ENCODE assay signal across 9 cellular contexts in genomic region chr16:69937465-69937951, GRCh38. TPM values are rescaled to one million over a fixed set of nuclear protein-coding genes. Genes with fewer than 3 reads are reported as not detected.
DNase-seq lines count a peak whose midpoint lies in the region; ATAC-seq and TF ChIP-seq lines count a peak whose summit lies in the region.
"Had no signal": no experiment of that assay in that cellular context is flagged by ENCODE, and none has a peak within 500 bp of the region (broad histone marks: within the 10 kb centered on the region; RNA-seq: fewer than 3 reads in every experiment).

No MANE protein-coding gene starts in this region.

- TF ChIP-seq EP300 in gastroesophageal sphincter (IDR thresholded peaks at IDR 0.05), result no peak

- POLR2A ChIA-PET in PC-3 (lab: Charles Lee; ENCODE audit: unreplicated experiment), result no interaction called here

- WGBS in gastroesophageal sphincter (ENCODE audit: low coverage in 1 of 2), 2 donors, result 75 to 98% methylated on average over 6 to 13 of the region's 16 CpGs

- no peaks in the 10 kb centered on the region for H3K9me2 ChIP-seq in PC-3 (replicated peaks; ENCODE audit: low read length)

- no peak for TF ChIP-seq POLR2A in gastroesophageal sphincter (IDR thresholded peaks at IDR 0.05)

- TF ChIP-seq CTCF in PC-3 (conservative IDR thresholded peaks at IDR 0.05; ENCODE audit: low read depth, low read length) (peak; percentile 59), fibroblast of lung (conservative IDR thresholded peaks at IDR 0.05 in 1 of 2, IDR thresholded peaks at IDR 0.05 in 1 of 2; ENCODE audit: low read depth in 1 of 2, low read length in 2 of 2) (peak in 1 of 2 donors; percentile 27), osteoblast (IDR thresholded peaks at IDR 0.05; ENCODE audit: extremely low read depth, low read depth, low read length) (peak; percentile 29), gastroesophageal sphincter (IDR thresholded peaks at IDR 0.05) (peak in 1 of 4 experiments; percentile 19)

- intact Hi-C loops in PC-3 (cut with micrococcal nuclease), result no loop called here

- H3K4me1 ChIP-seq in PC-3 (ENCODE audit: insufficient read depth, low read length) (no peaks in the 10 kb centered on the region), fibroblast of lung (ENCODE audit: control insufficient read depth, extremely low read depth, insufficient read depth, low read length) (no peaks in the 10 kb centered on the region), osteoblast (ENCODE audit: insufficient read depth, low read length) (no peaks in the 10 kb centered on the region), gastroesophageal sphincter (peaks cover 0 to 9% (median 0%) of the 10 kb centered on the region in 3 donors)
- H3K4me1 ChIP-seq: parathyroid adenoma had no signal

- no peak overlapping the region for H3K4me2 ChIP-seq in PC-3 (ENCODE audit: low read length)
- no peak overlapping the region for H3K4me2 ChIP-seq in fibroblast of lung (ENCODE audit: extremely low read depth, insufficient read depth, low read length)
- H3K4me2 ChIP-seq in osteoblast (ENCODE audit: insufficient read depth, low read length), result no peak overlapping the region

- DNase-seq in ELF-1 (ENCODE audit: low read depth, low spot score) (peak; percentile 46), PC-3 (peak; percentile 20), fibroblast of lung (ENCODE audit: low read depth in 2 of 2) (peak; percentile 19 to 20), osteoblast (ENCODE audit: insufficient read length, low spot score, missing footprints) (peak; percentile 88)

- no peaks in the 10 kb centered on the region for H4K20me1 ChIP-seq in PC-3 (ENCODE audit: low read length)
- H4K20me1 ChIP-seq in fibroblast of lung (ENCODE audit: control insufficient read depth, extremely low read depth, insufficient read depth, low read length), result no peaks in the 10 kb centered on the region
- H4K20me1 ChIP-seq in osteoblast (ENCODE audit: insufficient read depth, low read length), result peaks cover 19% of the 10 kb centered on the region

- H3K9me3 ChIP-seq in PC-3 (ENCODE audit: low read length), result no peaks in the 10 kb centered on the region
- no peaks in the 10 kb centered on the region for H3K9me3 ChIP-seq in fibroblast of lung (ENCODE audit: control insufficient read depth, insufficient read depth, low read depth, low read length)
- no peaks in the 10 kb centered on the region for H3K9me3 ChIP-seq in osteoblast (ENCODE audit: low read depth, low read length)
- no peaks in the 10 kb centered on the region for H3K9me3 ChIP-seq in gastroesophageal sphincter

- no peaks in the 10 kb centered on the region for H3F3A ChIP-seq in PC-3 (ENCODE audit: low read length, unreplicated experiment)

- H3K9ac ChIP-seq in PC-3 (ENCODE audit: low read length) (no peak overlapping the region), fibroblast of lung (ENCODE audit: insufficient read depth, low read length) (no peak overlapping the region)
- H3K9ac ChIP-seq: parathyroid adenoma had no signal

- no peaks in the 10 kb centered on the region for H3K27me3 ChIP-seq in PC-3 (ENCODE audit: low read length)
- H3K27me3 ChIP-seq in fibroblast of lung (ENCODE audit: control insufficient read depth, insufficient read depth, low read length), result no peaks in the 10 kb centered on the region
- no peaks in the 10 kb centered on the region for H3K27me3 ChIP-seq in osteoblast (ENCODE audit: insufficient read depth, low read length)
- no peaks in the 10 kb centered on the region for H3K27me3 ChIP-seq in gastroesophageal sphincter

- H3K4me3 ChIP-seq in PC-3 (ENCODE audit: low read length) (no peak overlapping the region), fibroblast of lung (replicated peaks in 1 of 4; ENCODE audit: control extremely low read depth in 1 of 4, insufficient read depth in 1 of 4, low read depth in 3 of 4, low read length in 4 of 4) (no peak overlapping the region), osteoblast (ENCODE audit: insufficient read depth, low read length) (no peak overlapping the region), gastroesophageal sphincter (no peak overlapping the region)

- no peaks in the 10 kb centered on the region for H3K79me2 ChIP-seq in PC-3 (ENCODE audit: low read length)
- no peaks in the 10 kb centered on the region for H3K79me2 ChIP-seq in fibroblast of lung (ENCODE audit: control insufficient read depth, insufficient read depth, low read length)
- H3K79me2 ChIP-seq in osteoblast (ENCODE audit: insufficient read depth, low read length), result peaks cover 3% of the 10 kb centered on the region
- H3K79me2 ChIP-seq: parathyroid adenoma had no signal

- H3K27ac ChIP-seq in PC-3 (ENCODE audit: low read length), result no peak overlapping the region
- H3K27ac ChIP-seq in fibroblast of lung (ENCODE audit: insufficient read depth, low read length), result no peak overlapping the region
- no peak overlapping the region for H3K27ac ChIP-seq in osteoblast (ENCODE audit: low read depth, low read length)
- H3K27ac ChIP-seq in gastroesophageal sphincter, result no peak overlapping the region
- H3K27ac ChIP-seq: parathyroid adenoma had no signal

- H3K36me3 ChIP-seq in PC-3 (ENCODE audit: low read depth, low read length) (no peaks in the 10 kb centered on the region), fibroblast of lung (ENCODE audit: control insufficient read depth, insufficient read depth, low read length) (peaks cover 34% of the 10 kb centered on the region), osteoblast (ENCODE audit: insufficient read depth, low read length) (peaks cover 89% of the 10 kb centered on the region), gastroesophageal sphincter (peaks cover 0 to 88% of the 10 kb centered on the region in 2 donors)

- H2AFZ ChIP-seq in PC-3 (ENCODE audit: low read length) (no peak overlapping the region), fibroblast of lung (ENCODE audit: low read length) (no peak overlapping the region), osteoblast (ENCODE audit: low read length) (no peak overlapping the region)
- H2AFZ ChIP-seq: parathyroid adenoma had no signal

- no TSS peak for BruUV-seq in PC-3 (replicated peaks; lab: Mats Ljungman, UMichigan)

- ATAC-seq in PC-3 (peak; percentile 70), GM18502 (IDR thresholded peaks at IDR 0.05; ENCODE audit: poor library complexity, unreplicated experiment) (no peak), HG03460 (IDR thresholded peaks at IDR 0.05; ENCODE audit: unreplicated experiment) (no peak), GM18498 (IDR thresholded peaks at IDR 0.05; ENCODE audit: unreplicated experiment) (no peak), gastroesophageal sphincter (no peak)

- CTCF ChIA-PET in PC-3 (lab: Charles Lee), result no interaction called here

RNA-seq across cellular contexts. Expression of gene CLEC18A, which starts 13.6 kb away (rescaled TPM):
- total RNA-seq in PC-3 (2014; rRNA removed) (0.22 TPM in 1 of 2 replicates, not detected in the other), fibroblast of lung (under 0.01 and 0.33 TPM in 2 replicates), osteoblast (0.29 and 1.1 TPM in 2 replicates), gastroesophageal sphincter (1 to 10 TPM in 1 of 4 donors, under 1 TPM in 2, not detected in 1; 0.27 to 1.9 (median 0.31) TPM)
- polyA plus RNA-seq in fibroblast of lung, result 0.07 TPM in 1 of 2 replicates, not detected in the other
- polyA plus RNA-seq in fibroblast of lung (2012), result not detected in 2 replicates
- not detected in 2 replicates for polyA minus RNA-seq in fibroblast of lung (ENCODE audit: low replicate concordance)

Comparison
In these comparisons a context has a peak if more than half of its experiments do, and no peak if none do; other contexts are left out.
1. DNase-seq: peak in every context shown above with its lines; median percentile 88 in osteoblast; 46 in ELF-1; 20 in PC-3; 20 in fibroblast of lung.